10 cellular contexts compared by ENCODE assay signal in the genomic region with DNA sequence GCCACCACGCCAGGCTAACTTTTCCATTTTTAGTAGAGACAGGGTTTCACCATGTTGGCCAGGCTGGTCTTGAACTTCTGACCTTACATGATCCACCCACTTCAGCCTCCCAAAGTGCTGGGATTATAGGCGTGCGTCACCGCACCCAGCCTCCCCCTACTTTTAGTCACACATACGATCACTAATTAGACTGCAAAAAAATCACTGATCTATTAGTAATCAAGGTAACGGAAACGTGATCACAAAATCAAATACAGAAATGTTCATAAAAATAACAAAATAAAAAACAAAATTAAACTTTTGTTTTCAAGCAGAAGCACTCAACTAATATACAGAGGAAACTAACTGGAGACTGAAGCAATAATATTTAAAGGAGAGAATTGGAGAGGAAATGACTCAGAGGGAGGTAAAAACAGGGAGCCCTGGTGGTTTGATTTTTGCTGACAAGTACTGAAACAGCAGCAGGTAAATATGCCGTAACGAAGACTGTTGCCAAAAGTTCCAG. TPM values are rescaled to one million over a fixed set of nuclear protein-coding genes. Genes with fewer than 3 reads are reported as not detected.
DNase-seq lines count a peak whose midpoint lies in the region; ATAC-seq and TF ChIP-seq lines count a peak whose summit lies in the region.
"Had no signal": no experiment of that assay in that cellular context is flagged by ENCODE, and none has a peak within 500 bp of the region (broad histone marks: within the 10 kb centered on the region; RNA-seq: fewer than 3 reads in every experiment).

No MANE protein-coding gene starts in this region.

- H3K79me2 ChIP-seq in Loucy (ENCODE audit: insufficient read depth, low read length), result peaks cover 27% of the 10 kb centered on the region

- no peak for ATAC-seq in GM21786 (IDR thresholded peaks at IDR 0.05; ENCODE audit: unreplicated experiment)

- TF ChIP-seq CTCF in Loucy (conservative IDR thresholded peaks at IDR 0.05; ENCODE audit: low read length) (0 out of 2 replicates have a peak, but pooled peaks have one; percentile 15), vagina (IDR thresholded peaks at IDR 0.05) (no peak)

- DNase-seq in A172 (ENCODE audit: low spot score) (peak; percentile 83), NCI-H510A (lab: John Stamatoyannopoulos, UW) (no peak), COLO829 (ENCODE audit: low spot score) (no peak), vagina (ENCODE audit: extremely low spot score in 2 of 2) (no peak)
- DNase-seq in activated CD4-positive, alpha-beta T cell treated with anti-CD3 and anti-CD28 coated beads for 48 hours, result peak; percentile 32
- peak; percentile 13 for DNase-seq in effector CD4-positive, alpha-beta T cell
- DNase-seq: C1 segment of cervical spinal cord had no signal

- no peaks in the 10 kb centered on the region for H4K20me1 ChIP-seq in Loucy (ENCODE audit: insufficient read depth, low read length, poor library complexity, severe bottlenecking)

- H3K4me1 ChIP-seq in Loucy (ENCODE audit: insufficient read depth, low read length, poor library complexity, severe bottlenecking), result peaks cover 34% of the 10 kb centered on the region
- peaks cover 7% of the 10 kb centered on the region for H3K4me1 ChIP-seq in vagina

- H3K36me3 ChIP-seq in Loucy (ENCODE audit: insufficient read depth, low read length) (no peaks in the 10 kb centered on the region), vagina (peaks cover 0 to 13% of the 10 kb centered on the region in 2 donors)

- H3K27me3 ChIP-seq in Loucy (ENCODE audit: insufficient read depth, low read length, poor library complexity, severe bottlenecking) (no peaks in the 10 kb centered on the region), vagina (no peaks in the 10 kb centered on the region)

- H3K9me2 ChIP-seq in Loucy (replicated peaks; ENCODE audit: low read depth, low read length), result no peaks in the 10 kb centered on the region

- no peaks in the 10 kb centered on the region for H3K9me3 ChIP-seq in Loucy (ENCODE audit: insufficient read depth, low read depth, low read length)
- no peaks in the 10 kb centered on the region for H3K9me3 ChIP-seq in vagina

- H3K4me3 ChIP-seq in Loucy (ENCODE audit: low read length, poor library complexity, severe bottlenecking), result peak overlapping the region; percentile 36
- H3K4me3 ChIP-seq in vagina, result no peak overlapping the region

- no peak for TF ChIP-seq POLR2A in vagina (IDR thresholded peaks at IDR 0.05)

- intact Hi-C loops in vagina (cut with DNase I), result no loop called here

- no peak overlapping the region for H2AFZ ChIP-seq in Loucy (ENCODE audit: low read length)

- H3F3A ChIP-seq in Loucy (ENCODE audit: low read depth), result no peaks in the 10 kb centered on the region

- no peak overlapping the region for H3K27ac ChIP-seq in vagina

- H3K4me2 ChIP-seq in Loucy (ENCODE audit: low read depth, low read length, poor library complexity, severe bottlenecking), result peak overlapping the region; percentile 58

- peak overlapping the region; percentile 41 for H3K9ac ChIP-seq in Loucy (ENCODE audit: low read depth, low read length, poor library complexity, severe bottlenecking)

RNA-seq across cellular contexts. Expression of gene WDR53, which starts 4.6 kb away (rescaled TPM):
- 12.8 and 13.9 TPM in 2 replicates for total RNA-seq in A172 (2014; rRNA removed; shearing (Covaris generic))
- 13.5 TPM for total RNA-seq in vagina

RNA-seq across cellular contexts. Expression of gene FBXO45, which starts 4.7 kb away (rescaled TPM):
- total RNA-seq in A172 (2014; rRNA removed; shearing (Covaris generic)), result 22.7 and 28.7 TPM in 2 replicates
- total RNA-seq in vagina, result 6.6 TPM

RNA-seq across cellular contexts. Expression of gene SMCO1, which starts 48.6 kb away (rescaled TPM):
- total RNA-seq in A172 (2014; rRNA removed; shearing (Covaris generic)), result not detected in 2 replicates
- total RNA-seq in vagina, result not detected
- total RNA-seq: mononuclear cell had no signal

Comparison
In these comparisons a context has a peak if more than half of its experiments do, and no peak if none do; other contexts are left out.
1. DNase-seq: peak in A172 (single experiment), activated CD4-positive, alpha-beta T cell treated with anti-CD3 and anti-CD28 coated beads for 48 hours (single experiment) and effector CD4-positive, alpha-beta T cell (single experiment); none in NCI-H510A (single experiment), COLO829 (single experiment) and vagina (0 of 2).